21 cellular contexts compared by ENCODE assay signal in the genomic region with DNA sequence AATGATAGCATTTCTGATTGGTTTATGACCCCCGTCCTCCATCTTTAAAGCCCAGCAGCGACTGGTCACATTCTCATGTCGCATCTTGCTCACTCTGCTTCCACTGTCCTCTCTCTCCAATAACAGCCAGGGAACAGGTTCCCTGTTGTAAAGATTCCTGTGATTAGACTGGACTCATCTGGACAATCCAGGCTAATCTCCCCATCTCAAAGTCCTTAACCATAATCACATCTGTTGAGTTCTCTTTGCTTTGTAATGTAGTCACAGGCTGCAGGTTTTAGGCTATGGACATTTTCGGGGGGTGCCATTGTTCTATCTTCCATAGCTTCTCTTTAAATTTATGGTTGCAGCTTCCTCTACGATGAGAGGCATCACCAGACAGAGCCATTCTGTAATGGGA.
"Had no signal": no experiment of that assay in that cellular context is flagged by ENCODE, and none has a peak within 500 bp of the region (broad histone marks: within the 10 kb centered on the region; RNA-seq: fewer than 3 reads in every experiment).

No MANE protein-coding gene starts in this region.

- H3K4me3 ChIP-seq: gastroesophageal sphincter, heart left ventricle, hepatocyte, lung, right lobe of liver, suprapubic skin, transverse colon, vagina had no signal

- ATAC-seq: esophagus mucosa; gastroesophageal sphincter; heart left ventricle; left lobe of liver; natural killer cell; right lobe of liver; stimulated activated naive B cell treated with anti-CD40 and anti-IgM and Interleukin-4, amounts not matched to agents 10 μg/mL and 1 μg/mL and 100 μg/mL, for 72 hours had no signal

- DNase-seq: effector CD8-positive, alpha-beta T cell; endodermal cell; foreskin fibroblast; heart left ventricle; kidney; natural killer cell; right lobe of liver; small intestine; stimulated activated CD4-positive, alpha-beta T cell treated with anti-CD3 and anti-CD28 coated beads, Interleukin-15, amount 100 ng/mL, for 24 hours; stimulated activated CD4-positive, alpha-beta T cell treated with anti-CD3 and anti-CD28 coated beads, Interleukin-2, amount 100 ng/mL, for 48 hours; stimulated activated naive B cell treated with anti-CD40 and anti-IgM and Interleukin-4, amounts not matched to agents 10 μg/mL and 1 μg/mL and 100 μg/mL, for 72 hours; transverse colon had no signal

- H3K9me3 ChIP-seq: gastroesophageal sphincter, heart left ventricle, right lobe of liver, suprapubic skin, transverse colon, vagina had no signal

- H3K4me1 ChIP-seq: gastroesophageal sphincter, heart left ventricle, parathyroid adenoma, right lobe of liver, suprapubic skin, transverse colon, vagina had no signal

- H3K36me3 ChIP-seq: gastroesophageal sphincter, heart left ventricle, right lobe of liver, suprapubic skin, transverse colon, vagina had no signal

- H3K27ac ChIP-seq: epithelial cell of prostate, gastroesophageal sphincter, heart left ventricle, hepatocyte, parathyroid adenoma, right lobe of liver, suprapubic skin, transverse colon, vagina had no signal

- H3K27me3 ChIP-seq: gastroesophageal sphincter, hepatocyte, right lobe of liver, suprapubic skin, transverse colon, vagina had no signal
